ENCODE assay signal across 17 cellular contexts in the genomic region with DNA sequence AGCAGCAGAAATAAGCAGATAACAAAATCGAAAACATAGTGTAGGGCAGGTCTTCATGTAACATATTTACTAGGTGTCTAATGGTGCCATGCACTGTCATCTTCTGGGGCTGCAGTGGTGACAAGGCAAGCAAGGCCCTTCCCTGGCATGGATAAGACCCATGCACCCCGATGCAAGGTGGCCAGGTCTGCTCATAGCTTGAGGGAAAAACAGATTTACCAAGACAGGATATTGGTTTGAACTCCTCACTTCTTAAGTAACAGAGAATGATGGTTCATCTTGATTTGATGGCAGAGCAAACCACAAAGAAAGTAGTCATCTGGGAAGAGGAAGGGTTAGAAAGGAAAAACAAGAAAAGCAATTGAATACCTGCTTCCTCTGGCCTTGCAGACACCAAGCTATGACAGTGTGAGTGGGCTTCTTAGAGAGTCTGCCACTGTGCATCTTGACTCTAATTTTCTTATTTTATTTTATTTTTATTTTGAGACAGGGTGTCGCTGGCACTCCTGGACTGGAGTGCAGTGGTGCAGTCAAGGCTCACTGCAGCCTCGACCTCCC.
"Had no signal": no experiment of that assay in that cellular context is flagged by ENCODE, and none has a peak within 500 bp of the region (broad histone marks: within the 10 kb centered on the region; RNA-seq: fewer than 3 reads in every experiment).

No MANE protein-coding gene starts in this region.

- H3K4me1 ChIP-seq: gastroesophageal sphincter, heart right ventricle, lower lobe of right lung, upper lobe of right lung had no signal

- ATAC-seq: gastroesophageal sphincter, heart right ventricle, left cardiac atrium, lower lobe of right lung, T-helper 17 cell, upper lobe of right lung had no signal

- H3K4me3 Mint-ChIP-seq: mesothelial cell of epicardium, T-helper 17 cell had no signal

- H3K27me3 Mint-ChIP-seq: progenitor cell of endocrine pancreas had no signal

- H3K27ac Mint-ChIP-seq: mesothelial cell of epicardium, progenitor cell of endocrine pancreas, T-helper 17 cell had no signal

- H3K36me3 Mint-ChIP-seq: mesothelial cell of epicardium had no signal

- H3K4me2 ChIP-seq: smooth muscle cell had no signal

- H3K4me1 Mint-ChIP-seq: mesothelial cell of epicardium had no signal

- DNase-seq: activated CD4-positive, alpha-beta T cell treated with anti-CD3 and anti-CD28 coated beads, Interleukin-2, amount 50 U/mL, for 4 hours; activated CD4-positive, CD25-positive, alpha-beta regulatory T cell; activated naive CD4-positive, alpha-beta T cell; activated T-cell treated with anti-CD3 and anti-CD28 coated beads, Interleukin-2, amount 50 U/mL, for 48 hours; dorsolateral prefrontal cortex; heart right ventricle; left cardiac atrium; lower lobe of right lung; right cardiac atrium; stomach; T-helper 17 cell; upper lobe of right lung had no signal

- H3K9me3 ChIP-seq: gastroesophageal sphincter, heart right ventricle, lower lobe of right lung, stomach, thoracic aorta, upper lobe of right lung had no signal

- H3K27me3 ChIP-seq: dorsolateral prefrontal cortex, gastroesophageal sphincter, heart right ventricle, stomach, upper lobe of right lung had no signal

- H3K36me3 ChIP-seq: gastroesophageal sphincter, heart right ventricle, lower lobe of right lung, stomach, thoracic aorta, upper lobe of right lung had no signal

- H3K4me3 ChIP-seq: dorsolateral prefrontal cortex, gastroesophageal sphincter, heart right ventricle, lower lobe of right lung, smooth muscle cell, stomach, thoracic aorta, upper lobe of right lung had no signal

- H3K27ac ChIP-seq: dorsolateral prefrontal cortex, gastroesophageal sphincter, heart right ventricle, lower lobe of right lung, stomach, thoracic aorta, upper lobe of right lung had no signal

- H3K9me3 Mint-ChIP-seq: mesothelial cell of epicardium had no signal
